10 cellular contexts compared by ENCODE assay signal in genomic region chrX:7146026-7146702, GRCh38. TPM values are rescaled to one million over a fixed set of nuclear protein-coding genes. Genes with fewer than 3 reads are reported as not detected.
A peak's percentile ranks its signal among the peaks of the same experiment; 100 is the strongest.
DNase-seq lines count a peak whose midpoint lies in the region; ATAC-seq and TF ChIP-seq lines count a peak whose summit lies in the region.
"Had no signal": no experiment of that assay in that cellular context is flagged by ENCODE, and none has a peak within 500 bp of the region (broad histone marks: within the 10 kb centered on the region; RNA-seq: fewer than 3 reads in every experiment).

No MANE protein-coding gene starts in this region.

- no peak for ATAC-seq in activated CD8-positive, alpha-beta memory T cell treated with anti-CD3 and anti-CD28 coated beads, Interleukin-2, amount 10 ng/mL, durations not matched to agents 7 days and 5 days
- ATAC-seq in PC-3 (no peak), HG03095 (IDR thresholded peaks at IDR 0.05; ENCODE audit: unreplicated experiment) (no peak), GM18868 (IDR thresholded peaks at IDR 0.05; ENCODE audit: unreplicated experiment) (no peak)
- no peak for ATAC-seq in stimulated activated naive B cell treated with anti-CD40 and anti-IgM and Interleukin-4, amounts not matched to agents 10 μg/mL and 1 μg/mL and 100 μg/mL, for 72 hours (replicated peaks)

- H3K36me3 ChIP-seq in PC-3 (ENCODE audit: low read depth, low read length) (no peaks in the 10 kb centered on the region; the same call in 1 of the 2 replicates), SJCRH30 (no peaks in the 10 kb centered on the region)

- no peak for DNase-seq in activated CD8-positive, alpha-beta memory T cell treated with anti-CD3 and anti-CD28 coated beads, Interleukin-2, amount 10 ng/mL, durations not matched to agents 7 days and 5 days
- DNase-seq in activated CD8-positive, alpha-beta memory T cell treated with anti-CD3 and anti-CD28 coated beads for 24 hours = no peak
- DNase-seq in PC-3 (no peak), immature natural killer cell (no peak), SJCRH30 (no peak)
- no peak for DNase-seq in stimulated activated naive B cell treated with anti-CD40 and anti-IgM and Interleukin-4, amounts not matched to agents 10 μg/mL and 1 μg/mL and 100 μg/mL, for 72 hours
- DNase-seq: NCI-H510A treated with DMSO at 0.1 percent for 48 hours had no signal

- CTCF ChIA-PET in activated CD8-positive, alpha-beta memory T cell treated with anti-CD3 and anti-CD28 coated beads, Interleukin-2, amount 10 ng/mL, durations not matched to agents 7 days and 5 days (lab: Charles Lee) = interaction anchor here (1.1 to 2.2 kb wide), 2 partner anchors 11 to 13 kb away, joined by 4 to 9 read pairs; no protein-coding TSS in a partner anchor
- CTCF ChIA-PET in PC-3 (lab: Charles Lee) = no interaction called here

- H3K27ac ChIP-seq in PC-3 (ENCODE audit: low read length) (peak overlapping the region; percentile 68), SJCRH30 (no peak overlapping the region)

- intact Hi-C loops in PC-3 (cut with micrococcal nuclease) = loop anchor here (5.0 kb wide), 1 partner anchor 226 kb away; no protein-coding TSS in a partner anchor

- no peaks in the 10 kb centered on the region for H4K20me1 ChIP-seq in PC-3 (ENCODE audit: low read length)

- no peaks in the 10 kb centered on the region for H3K27me3 Mint-ChIP-seq in activated CD8-positive, alpha-beta memory T cell treated with anti-CD3 and anti-CD28 coated beads, Interleukin-2, amount 10 ng/mL, durations not matched to agents 7 days and 5 days
- H3K27me3 Mint-ChIP-seq in immature natural killer cell (ENCODE audit: low read depth in 3 of 3) = peaks cover 20 to 22% (median 20%) of the 10 kb centered on the region in 3 donors
- H3K27me3 Mint-ChIP-seq in stimulated activated naive B cell treated with anti-CD40 and anti-IgM and Interleukin-4, amounts not matched to agents 10 μg/mL and 1 μg/mL and 100 μg/mL, for 72 hours = no peaks in the 10 kb centered on the region
- H3K27me3 Mint-ChIP-seq: activated CD4-positive, alpha-beta T cell treated with anti-CD3 and anti-CD28 coated beads, Interleukin-2, amount 10 ng/mL, durations not matched to agents 7 days and 5 days had no signal

- H3K9me2 ChIP-seq in PC-3 (replicated peaks; ENCODE audit: low read length) = no peaks in the 10 kb centered on the region

- H3K9me3 ChIP-seq in PC-3 (ENCODE audit: low read length) (no peaks in the 10 kb centered on the region), SJCRH30 (replicated peaks) (no peaks in the 10 kb centered on the region)

- peak overlapping the region; percentile 82 for H3K4me2 ChIP-seq in PC-3 (ENCODE audit: low read length)

- no peaks in the 10 kb centered on the region for H3F3A ChIP-seq in PC-3 (ENCODE audit: low read length, unreplicated experiment)

- H3K9me3 Mint-ChIP-seq in activated CD8-positive, alpha-beta memory T cell treated with anti-CD3 and anti-CD28 coated beads, Interleukin-2, amount 10 ng/mL, durations not matched to agents 7 days and 5 days (ENCODE audit: low read depth) = no peaks in the 10 kb centered on the region
- no peaks in the 10 kb centered on the region for H3K9me3 Mint-ChIP-seq in immature natural killer cell
- H3K9me3 Mint-ChIP-seq in stimulated activated naive B cell treated with anti-CD40 and anti-IgM and Interleukin-4, amounts not matched to agents 10 μg/mL and 1 μg/mL and 100 μg/mL, for 72 hours = no peaks in the 10 kb centered on the region
- H3K9me3 Mint-ChIP-seq: activated CD4-positive, alpha-beta T cell treated with anti-CD3 and anti-CD28 coated beads, Interleukin-2, amount 10 ng/mL, durations not matched to agents 7 days and 5 days had no signal

- no peak overlapping the region for H3K27ac Mint-ChIP-seq in activated CD8-positive, alpha-beta memory T cell treated with anti-CD3 and anti-CD28 coated beads, Interleukin-2, amount 10 ng/mL, durations not matched to agents 7 days and 5 days
- H3K27ac Mint-ChIP-seq in immature natural killer cell = peak overlapping the region in 5 of 6 donors; percentile 26 to 96 (median 51)
- peak overlapping the region; percentile 28 for H3K27ac Mint-ChIP-seq in stimulated activated naive B cell treated with anti-CD40 and anti-IgM and Interleukin-4, amounts not matched to agents 10 μg/mL and 1 μg/mL and 100 μg/mL, for 72 hours

- H3K27me3 ChIP-seq in PC-3 (ENCODE audit: low read length) (no peaks in the 10 kb centered on the region), SJCRH30 (no peaks in the 10 kb centered on the region)

- TF ChIP-seq CTCF in PC-3 (conservative IDR thresholded peaks at IDR 0.05; ENCODE audit: low read depth, low read length) = no peak

- H3K4me1 ChIP-seq in PC-3 (ENCODE audit: insufficient read depth, low read length) (peaks cover 36% of the 10 kb centered on the region), SJCRH30 (peaks cover 4% of the 10 kb centered on the region)

- H3K4me1 Mint-ChIP-seq in activated CD8-positive, alpha-beta memory T cell treated with anti-CD3 and anti-CD28 coated beads, Interleukin-2, amount 10 ng/mL, durations not matched to agents 7 days and 5 days = peaks cover 21% of the 10 kb centered on the region
- peaks cover 22 to 37% of the 10 kb centered on the region in 2 donors for H3K4me1 Mint-ChIP-seq in immature natural killer cell
- H3K4me1 Mint-ChIP-seq in stimulated activated naive B cell treated with anti-CD40 and anti-IgM and Interleukin-4, amounts not matched to agents 10 μg/mL and 1 μg/mL and 100 μg/mL, for 72 hours = peaks cover 6 to 21% of the 10 kb centered on the region in 2 donors

- peak overlapping the region; percentile 46 for H3K4me3 Mint-ChIP-seq in activated CD8-positive, alpha-beta memory T cell treated with anti-CD3 and anti-CD28 coated beads, Interleukin-2, amount 10 ng/mL, durations not matched to agents 7 days and 5 days
- peak overlapping the region; percentile 4 to 91 (median 53) for H3K4me3 Mint-ChIP-seq in immature natural killer cell
- H3K4me3 Mint-ChIP-seq in stimulated activated naive B cell treated with anti-CD40 and anti-IgM and Interleukin-4, amounts not matched to agents 10 μg/mL and 1 μg/mL and 100 μg/mL, for 72 hours = no peak overlapping the region

- POLR2A ChIA-PET in PC-3 (lab: Charles Lee; ENCODE audit: unreplicated experiment) = no interaction called here

- H3K4me3 ChIP-seq in PC-3 (ENCODE audit: low read length) (peak overlapping the region; percentile 96; the same call in 1 of the 2 replicates), SJCRH30 (no peak overlapping the region)

- peak overlapping the region; percentile 54 for H3K9ac ChIP-seq in PC-3 (ENCODE audit: low read length)

- no TSS peak for BruUV-seq in PC-3 (replicated peaks; lab: Mats Ljungman, UMichigan)

- H3K79me2 ChIP-seq in PC-3 (ENCODE audit: low read length) = peaks cover 61% of the 10 kb centered on the region

- H3K36me3 Mint-ChIP-seq in activated CD8-positive, alpha-beta memory T cell treated with anti-CD3 and anti-CD28 coated beads, Interleukin-2, amount 10 ng/mL, durations not matched to agents 7 days and 5 days = peaks cover 10% of the 10 kb centered on the region
- H3K36me3 Mint-ChIP-seq in immature natural killer cell = no peaks in the 10 kb centered on the region
- peaks cover 0 to 8% of the 10 kb centered on the region in 2 donors for H3K36me3 Mint-ChIP-seq in stimulated activated naive B cell treated with anti-CD40 and anti-IgM and Interleukin-4, amounts not matched to agents 10 μg/mL and 1 μg/mL and 100 μg/mL, for 72 hours

- no peak overlapping the region for H2AFZ ChIP-seq in PC-3 (ENCODE audit: low read length)

RNA-seq across cellular contexts. Expression of gene STS, which starts 1.3 kb away (rescaled TPM):
- total RNA-seq in activated CD8-positive, alpha-beta memory T cell treated with anti-CD3 and anti-CD28 coated beads, Interleukin-2, amount 10 ng/mL, durations not matched to agents 7 days and 5 days = 1 to 10 TPM; 1.5 to 1.7 TPM
- 3.1 and 3.3 TPM in 2 replicates for total RNA-seq in PC-3 (2014; rRNA removed)
- polyA plus RNA-seq in immature natural killer cell = 1 to 10 TPM; 1.6 to 3.7 (median 3.5) TPM
- total RNA-seq in SJCRH30 (2014; rRNA removed; shearing (Covaris generic)) = 7.7 and 7.8 TPM in 2 replicates

RNA-seq across cellular contexts. Expression of gene PUDP, which starts 1.8 kb away (rescaled TPM):
- total RNA-seq in activated CD8-positive, alpha-beta memory T cell treated with anti-CD3 and anti-CD28 coated beads, Interleukin-2, amount 10 ng/mL, durations not matched to agents 7 days and 5 days = 10 to 100 TPM; 16.3 to 19.1 TPM
- total RNA-seq in PC-3 (2014; rRNA removed) = 7.6 and 7.8 TPM in 2 replicates
- polyA plus RNA-seq in immature natural killer cell = 10 to 100 TPM in 2 of 3 donors, 1 to 10 TPM in 1; 5.4 to 17.4 (median 13.0) TPM
- total RNA-seq in SJCRH30 (2014; rRNA removed; shearing (Covaris generic)) = 22.1 and 22.5 TPM in 2 replicates

Comparison
In these comparisons a context has a peak if more than half of its experiments do, and no peak if none do; other contexts are left out.
1. H3K4me3 Mint-ChIP-seq: peak in activated CD8-positive, alpha-beta memory T cell treated with anti-CD3 and anti-CD28 coated beads, Interleukin-2, amount 10 ng/mL, durations not matched to agents 7 days and 5 days (single experiment) and immature natural killer cell (5 of 5); none in stimulated activated naive B cell treated with anti-CD40 and anti-IgM and Interleukin-4, amounts not matched to agents 10 μg/mL and 1 μg/mL and 100 μg/mL, for 72 hours (0 of 2).